1 cellular context compared by ENCODE assay signal in the genomic region with DNA sequence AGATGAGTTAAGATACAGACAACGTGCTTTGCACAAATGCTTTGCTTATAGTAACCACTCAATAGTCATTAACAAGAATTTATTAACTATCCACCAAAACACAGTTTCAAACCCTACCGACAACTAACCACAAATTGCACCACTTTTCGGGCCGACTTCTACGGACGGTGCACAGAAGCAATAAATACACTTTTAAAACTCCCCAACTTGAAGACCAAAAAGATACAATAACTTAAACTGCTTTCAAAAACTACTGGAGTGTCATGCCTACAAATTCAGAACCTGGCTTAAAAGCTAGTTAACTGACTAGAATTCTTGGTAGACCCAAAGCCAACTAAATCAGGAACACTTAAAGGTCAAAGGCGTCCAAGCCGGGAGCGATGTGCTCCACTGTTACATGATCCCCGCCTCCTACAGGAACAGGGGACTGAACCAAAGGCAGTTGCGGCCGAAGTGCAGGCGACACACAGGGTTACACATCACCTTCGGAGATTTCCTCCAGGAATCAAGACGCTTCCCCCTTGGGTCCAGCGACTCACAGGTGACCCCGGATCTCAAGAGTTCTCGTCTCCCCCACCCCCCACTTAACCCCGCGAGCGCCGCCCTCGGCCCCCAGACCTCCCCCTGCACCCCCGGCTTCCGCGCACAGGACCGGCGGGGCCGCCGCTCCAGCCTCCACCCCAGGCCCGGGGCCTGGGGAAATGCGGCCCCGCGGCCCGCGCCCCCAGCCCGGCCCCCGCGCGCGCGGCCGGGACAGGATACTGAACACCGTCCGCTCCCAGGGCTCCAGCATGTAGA.
TF ChIP-seq lines count a peak whose summit lies in the region.

No MANE protein-coding gene starts in this region.

TF ChIP-seq in IMR-90, 13 proteins besides CTCF, POLR2A, EP300 and RAD21:
- TF ChIP-seq CEBPB (IDR thresholded peaks at IDR 0.05; ENCODE audit: low read depth, low read length), result 0 out of 2 replicates have a peak, but pooled peaks have one; percentile 15
- TF ChIP-seq, protein P1, sequence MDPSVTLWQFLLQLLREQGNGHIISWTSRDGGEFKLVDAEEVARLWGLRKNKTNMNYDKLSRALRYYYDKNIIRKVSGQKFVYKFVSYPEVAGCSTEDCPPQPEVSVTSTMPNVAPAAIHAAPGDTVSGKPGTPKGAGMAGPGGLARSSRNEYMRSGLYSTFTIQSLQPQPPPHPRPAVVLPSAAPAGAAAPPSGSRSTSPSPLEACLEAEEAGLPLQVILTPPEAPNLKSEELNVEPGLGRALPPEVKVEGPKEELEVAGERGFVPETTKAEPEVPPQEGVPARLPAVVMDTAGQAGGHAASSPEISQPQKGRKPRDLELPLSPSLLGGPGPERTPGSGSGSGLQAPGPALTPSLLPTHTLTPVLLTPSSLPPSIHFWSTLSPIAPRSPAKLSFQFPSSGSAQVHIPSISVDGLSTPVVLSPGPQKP (IDR thresholded peaks at IDR 0.05; ENCODE audit: borderline replicate concordance, low read depth, low read length), result no peak
